Comparison of ENCODE assay signal across 20 cellular contexts in the genomic region with DNA sequence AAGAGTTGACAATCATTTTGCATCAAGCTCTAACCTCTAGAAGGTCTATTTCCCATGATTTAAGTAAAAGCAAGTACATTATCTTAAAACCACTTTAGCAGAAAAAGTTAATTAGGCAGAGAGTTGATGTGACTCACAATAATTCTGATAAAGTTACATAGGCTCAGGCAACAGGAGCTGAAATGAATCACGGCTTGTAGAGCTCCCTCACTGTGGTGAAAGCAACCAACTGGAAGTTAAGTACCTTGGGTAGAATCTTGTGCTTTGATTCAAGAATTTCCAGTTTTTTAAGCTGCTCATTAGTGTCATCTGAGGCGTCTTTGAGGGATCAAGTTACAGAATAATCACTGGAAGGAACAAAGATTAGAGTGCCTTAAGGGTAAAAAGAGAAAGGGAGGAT.
DNase-seq lines count a peak whose midpoint lies in the region; ATAC-seq, FAIRE-seq and TF ChIP-seq lines count a peak whose summit lies in the region.
"Had no signal": no experiment of that assay in that cellular context is flagged by ENCODE, and none has a peak within 500 bp of the region (broad histone marks: within the 10 kb centered on the region; RNA-seq: fewer than 3 reads in every experiment).

No MANE protein-coding gene starts in this region.

- no peaks in the 10 kb centered on the region for H3K79me2 ChIP-seq in smooth muscle cell (ENCODE audit: low read depth)

- peak overlapping the region; percentile 53 for H3K4me2 ChIP-seq in smooth muscle cell

- H3K4me1 ChIP-seq in smooth muscle cell (ENCODE audit: low read depth) (peaks cover 16% of the 10 kb centered on the region), mucosa of descending colon (ENCODE audit: low read depth) (no peaks in the 10 kb centered on the region)
- H3K4me1 ChIP-seq: vagina had no signal

- TF ChIP-seq CTCF in fibroblast of mammary gland (conservative IDR thresholded peaks at IDR 0.05; ENCODE audit: control insufficient read depth, insufficient read depth, low read depth, low read length), result no peak
- TF ChIP-seq CTCF in smooth muscle cell (IDR thresholded peaks at IDR 0.05; ENCODE audit: borderline replicate concordance, insufficient read depth, poor library complexity, severe bottlenecking), result no peak
- TF ChIP-seq CTCF in mucosa of descending colon (IDR thresholded peaks at IDR 0.05), result no peak

- peaks cover 5% of the 10 kb centered on the region for H3F3A ChIP-seq in smooth muscle cell (ENCODE audit: low read depth)

- H3K9ac ChIP-seq in smooth muscle cell (ENCODE audit: low read depth), result no peak overlapping the region

- FAIRE-seq in RCC 7860 (lab: Jason Lieb, UNC), result peak; percentile 28

- peak overlapping the region; percentile 32 for H3K27ac ChIP-seq in smooth muscle cell (ENCODE audit: low read depth)
- H3K27ac ChIP-seq: sigmoid colon, vagina had no signal

- intact Hi-C loops in mucosa of descending colon (cut with DNase I, micrococcal nuclease), result no loop called here

- H3K36me3 ChIP-seq in smooth muscle cell (ENCODE audit: low read depth) (no peaks in the 10 kb centered on the region), mucosa of descending colon (ENCODE audit: low read depth) (no peaks in the 10 kb centered on the region)
- H3K36me3 ChIP-seq: sigmoid colon, vagina had no signal

- no peak for ATAC-seq in mucosa of descending colon
- ATAC-seq in GM18519 (IDR thresholded peaks at IDR 0.05; ENCODE audit: low FRiP score, unreplicated experiment), result no peak
- ATAC-seq: stimulated activated naive B cell treated with anti-CD40 and anti-IgM and Interleukin-4, amounts not matched to agents 10 μg/mL and 1 μg/mL and 100 μg/mL, for 72 hours had no signal

- H4K20me1 ChIP-seq in smooth muscle cell (ENCODE audit: low read depth), result no peaks in the 10 kb centered on the region

- WGBS in smooth muscle cell (ENCODE audit: low lambda C conversion rate), result 17% methylated on average over 2 of the region's 2 CpGs

- H2AFZ ChIP-seq in smooth muscle cell (ENCODE audit: low read depth), result no peak overlapping the region

- peaks cover 13% of the 10 kb centered on the region for H3K27me3 ChIP-seq in smooth muscle cell (ENCODE audit: low read depth)
- H3K27me3 ChIP-seq: vagina had no signal

- H3K4me3 ChIP-seq in fibroblast of mammary gland (ENCODE audit: control insufficient read depth, low read depth, low read length), result no peak overlapping the region
- no peak overlapping the region for H3K4me3 ChIP-seq in smooth muscle cell
- no peak overlapping the region for H3K4me3 ChIP-seq in mucosa of descending colon
- H3K4me3 ChIP-seq: sigmoid colon, vagina had no signal

- H3K9me3 ChIP-seq in smooth muscle cell (replicated peaks; ENCODE audit: low read depth) (no peaks in the 10 kb centered on the region), mucosa of descending colon (no peaks in the 10 kb centered on the region)
- H3K9me3 ChIP-seq: Caco-2, sigmoid colon, vagina had no signal

- DNase-seq in NCI-H2196 (lab: John Stamatoyannopoulos, UW; ENCODE audit: unreplicated experiment) (peak; percentile 22), NCI-H2196 treated with DMSO at 0.1 percent for 48 hours (lab: John Stamatoyannopoulos, UW; ENCODE audit: unreplicated experiment) (no peak), RCC 7860 (ENCODE audit: low spot score) (no peak), fibroblast of mammary gland (ENCODE audit: low read depth) (peak; percentile 5), smooth muscle cell (lab: John Stamatoyannopoulos, UW; ENCODE audit: unreplicated experiment) (no peak), mucosa of descending colon (no peak), T1000 (lab: John Stamatoyannopoulos, UW) (no peak)
- DNase-seq: ACHN; activated CD4-positive, alpha-beta T cell treated with anti-CD3 and anti-CD28 coated beads, Interleukin-2, amount 50 U/mL, for 48 hours; anterior cingulate cortex; Caco-2; dermis blood vessel endothelial cell; KBM-7; NCI-H1436 treated with DMSO at 0.1 percent for 48 hours; NCI-H526 treated with DMSO at 0.1 percent for 48 hours; Right ventricle myocardium superior; sigmoid colon; stimulated activated naive B cell treated with anti-CD40 and anti-IgM and Interleukin-4, amounts not matched to agents 10 μg/mL and 1 μg/mL and 100 μg/mL, for 72 hours had no signal

Comparison
In these comparisons a context has a peak if more than half of its experiments do, and no peak if none do; other contexts are left out.
1. DNase-seq: peak in NCI-H2196 (single experiment) and fibroblast of mammary gland (single experiment); none in NCI-H2196 treated with DMSO at 0.1 percent for 48 hours (single experiment), RCC 7860 (single experiment), smooth muscle cell (single experiment), mucosa of descending colon (0 of 3) and T1000 (single experiment).